In the genomic region with DNA sequence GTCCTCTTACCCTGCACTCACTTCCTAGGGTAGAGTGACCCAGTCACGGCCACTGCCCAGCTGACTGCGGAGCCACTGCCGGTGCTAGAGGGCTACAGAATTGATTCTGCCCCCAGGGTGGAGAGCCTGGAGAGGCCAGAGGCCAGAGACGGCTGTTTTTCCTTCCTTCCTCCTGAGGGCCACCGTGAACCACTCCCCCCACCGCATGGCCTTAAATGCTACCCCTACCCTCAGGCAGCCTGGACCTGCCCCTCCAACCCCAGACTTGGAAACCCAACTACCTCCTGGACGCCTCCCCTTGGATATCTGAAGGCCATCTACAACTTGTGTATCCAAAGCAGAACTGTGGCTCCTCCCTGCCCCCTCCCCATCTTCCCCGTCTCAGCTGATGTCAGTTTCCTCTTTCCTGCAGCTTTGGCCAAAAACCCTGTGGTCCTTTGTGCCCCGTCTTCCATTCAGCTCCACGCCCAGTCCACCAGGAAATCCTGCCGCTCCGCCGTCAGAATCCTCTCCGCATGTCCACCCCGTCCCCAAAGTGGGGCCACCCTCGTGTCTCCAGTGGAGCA, we compare ENCODE assay signal across 1 cellular context.
A peak's percentile ranks its signal among the peaks of the same experiment; 100 is the strongest.
TF ChIP-seq lines count a peak whose summit lies in the region.

No MANE protein-coding gene starts in this region.

TF ChIP-seq in K562, 482 proteins besides CTCF, POLR2A, EP300 and RAD21:
- TF ChIP-seq ESRRB (CRISPR knock-in tag; IDR thresholded peaks at IDR 0.05; ENCODE audit: borderline replicate concordance) (no peak), FOXJ2 (tag; IDR thresholded peaks at IDR 0.05) (no peak), RCOR1 (IDR thresholded peaks at IDR 0.05; ENCODE audit: borderline replicate concordance in 1 of 2, low read depth in 2 of 2, low read length in 2 of 2) (peak in 1 of 2 experiments; percentile 69; a peak in 1 of 4 replicates), GATA2 (CRISPR knock-in tag; IDR thresholded peaks at IDR 0.05) (0 out of 2 replicates have a peak, but pooled peaks have one; percentile 3), SMARCE1 (IDR thresholded peaks at IDR 0.05) (no peak), ZNF436 (CRISPR knock-in tag; IDR thresholded peaks at IDR 0.05) (no peak), RBM34 (IDR thresholded peaks at IDR 0.05; ENCODE audit: borderline replicate concordance, insufficient read depth, low read length) (no peak), MAZ (CRISPR knock-in tag; conservative IDR thresholded peaks at IDR 0.05 in 1 of 2, IDR thresholded peaks at IDR 0.05 in 1 of 2) (peak in 1 of 2 experiments; percentile 53; a peak in 1 of 4 replicates), CTBP1 (IDR thresholded peaks at IDR 0.05; ENCODE audit: borderline replicate concordance) (peak; percentile 79; the same call in 1 of the 2 replicates), CBX1 (IDR thresholded peaks at IDR 0.05; ENCODE audit: low read depth) (no peak), HOXB6 (CRISPR knock-in tag; IDR thresholded peaks at IDR 0.05; ENCODE audit: borderline replicate concordance) (no peak), SPI1 (IDR thresholded peaks at IDR 0.05; ENCODE audit: borderline replicate concordance, low read depth, low read length) (peak; percentile 40; the same call in 1 of the 2 replicates), CAMTA2 (CRISPR knock-in tag; conservative IDR thresholded peaks at IDR 0.05) (no peak), ZKSCAN8 (CRISPR knock-in tag; IDR thresholded peaks at IDR 0.05) (no peak), RBM22 (IDR thresholded peaks at IDR 0.05; ENCODE audit: low read depth, low read length, poor library complexity, severe bottlenecking) (no peak), TCFL5 (CRISPR knock-in tag; conservative IDR thresholded peaks at IDR 0.05) (no peak), SETDB1 (IDR thresholded peaks at IDR 0.05; ENCODE audit: low read length) (no peak), ATF1 (CRISPR knock-in tag; IDR thresholded peaks at IDR 0.05) (no peak), ATF1 (tag; IDR thresholded peaks at IDR 0.05) (no peak), POU5F1 (IDR thresholded peaks at IDR 0.05; ENCODE audit: borderline replicate concordance, low read depth, low read length, partially characterized antibody) (no peak)
- TF ChIP-seq, protein P1, sequence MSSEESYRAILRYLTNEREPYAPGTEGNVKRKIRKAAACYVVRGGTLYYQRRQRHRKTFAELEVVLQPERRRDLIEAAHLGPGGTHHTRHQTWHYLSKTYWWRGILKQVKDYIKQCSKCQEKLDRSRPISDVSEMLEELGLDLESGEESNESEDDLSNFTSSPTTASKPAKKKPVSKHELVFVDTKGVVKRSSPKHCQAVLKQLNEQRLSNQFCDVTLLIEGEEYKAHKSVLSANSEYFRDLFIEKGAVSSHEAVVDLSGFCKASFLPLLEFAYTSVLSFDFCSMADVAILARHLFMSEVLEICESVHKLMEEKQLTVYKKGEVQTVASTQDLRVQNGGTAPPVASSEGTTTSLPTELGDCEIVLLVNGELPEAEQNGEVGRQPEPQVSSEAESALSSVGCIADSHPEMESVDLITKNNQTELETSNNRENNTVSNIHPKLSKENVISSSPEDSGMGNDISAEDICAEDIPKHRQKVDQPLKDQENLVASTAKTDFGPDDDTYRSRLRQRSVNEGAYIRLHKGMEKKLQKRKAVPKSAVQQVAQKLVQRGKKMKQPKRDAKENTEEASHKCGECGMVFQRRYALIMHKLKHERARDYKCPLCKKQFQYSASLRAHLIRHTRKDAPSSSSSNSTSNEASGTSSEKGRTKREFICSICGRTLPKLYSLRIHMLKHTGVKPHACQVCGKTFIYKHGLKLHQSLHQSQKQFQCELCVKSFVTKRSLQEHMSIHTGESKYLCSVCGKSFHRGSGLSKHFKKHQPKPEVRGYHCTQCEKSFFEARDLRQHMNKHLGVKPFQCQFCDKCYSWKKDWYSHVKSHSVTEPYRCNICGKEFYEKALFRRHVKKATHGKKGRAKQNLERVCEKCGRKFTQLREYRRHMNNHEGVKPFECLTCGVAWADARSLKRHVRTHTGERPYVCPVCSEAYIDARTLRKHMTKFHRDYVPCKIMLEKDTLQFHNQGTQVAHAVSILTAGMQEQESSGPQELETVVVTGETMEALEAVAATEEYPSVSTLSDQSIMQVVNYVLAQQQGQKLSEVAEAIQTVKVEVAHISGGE (CRISPR knock-in tag; IDR thresholded peaks at IDR 0.05), result no peak
- TF ChIP-seq, protein P2, sequence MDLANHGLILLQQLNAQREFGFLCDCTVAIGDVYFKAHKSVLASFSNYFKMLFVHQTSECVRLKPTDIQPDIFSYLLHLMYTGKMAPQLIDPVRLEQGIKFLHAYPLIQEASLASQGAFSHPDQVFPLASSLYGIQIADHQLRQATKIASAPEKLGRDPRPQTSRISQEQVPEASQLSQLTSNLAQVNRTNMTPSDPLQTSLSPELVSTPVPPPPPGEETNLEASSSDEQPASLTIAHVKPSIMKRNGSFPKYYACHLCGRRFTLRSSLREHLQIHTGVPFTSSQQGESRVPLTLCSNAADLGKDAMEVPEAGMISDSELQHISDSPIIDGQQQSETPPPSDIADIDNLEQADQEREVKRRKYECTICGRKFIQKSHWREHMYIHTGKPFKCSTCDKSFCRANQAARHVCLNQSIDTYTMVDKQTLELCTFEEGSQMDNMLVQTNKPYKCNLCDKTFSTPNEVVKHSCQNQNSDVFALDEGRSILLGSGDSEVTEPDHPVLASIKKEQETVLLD (IDR thresholded peaks at IDR 0.05), result no peak
- TF ChIP-seq, protein P3, sequence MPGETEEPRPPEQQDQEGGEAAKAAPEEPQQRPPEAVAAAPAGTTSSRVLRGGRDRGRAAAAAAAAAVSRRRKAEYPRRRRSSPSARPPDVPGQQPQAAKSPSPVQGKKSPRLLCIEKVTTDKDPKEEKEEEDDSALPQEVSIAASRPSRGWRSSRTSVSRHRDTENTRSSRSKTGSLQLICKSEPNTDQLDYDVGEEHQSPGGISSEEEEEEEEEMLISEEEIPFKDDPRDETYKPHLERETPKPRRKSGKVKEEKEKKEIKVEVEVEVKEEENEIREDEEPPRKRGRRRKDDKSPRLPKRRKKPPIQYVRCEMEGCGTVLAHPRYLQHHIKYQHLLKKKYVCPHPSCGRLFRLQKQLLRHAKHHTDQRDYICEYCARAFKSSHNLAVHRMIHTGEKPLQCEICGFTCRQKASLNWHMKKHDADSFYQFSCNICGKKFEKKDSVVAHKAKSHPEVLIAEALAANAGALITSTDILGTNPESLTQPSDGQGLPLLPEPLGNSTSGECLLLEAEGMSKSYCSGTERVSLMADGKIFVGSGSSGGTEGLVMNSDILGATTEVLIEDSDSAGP (CRISPR knock-in tag; IDR thresholded peaks at IDR 0.05), result no peak
- TF ChIP-seq, protein P4, sequence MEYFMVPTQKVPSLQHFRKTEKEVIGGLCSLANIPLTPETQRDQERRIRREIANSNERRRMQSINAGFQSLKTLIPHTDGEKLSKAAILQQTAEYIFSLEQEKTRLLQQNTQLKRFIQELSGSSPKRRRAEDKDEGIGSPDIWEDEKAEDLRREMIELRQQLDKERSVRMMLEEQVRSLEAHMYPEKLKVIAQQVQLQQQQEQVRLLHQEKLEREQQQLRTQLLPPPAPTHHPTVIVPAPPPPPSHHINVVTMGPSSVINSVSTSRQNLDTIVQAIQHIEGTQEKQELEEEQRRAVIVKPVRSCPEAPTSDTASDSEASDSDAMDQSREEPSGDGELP (CRISPR knock-in tag; IDR thresholded peaks at IDR 0.05; ENCODE audit: borderline replicate concordance), result peak; percentile 39; the same call in 1 of the 2 replicates
- TF ChIP-seq, protein P5, sequence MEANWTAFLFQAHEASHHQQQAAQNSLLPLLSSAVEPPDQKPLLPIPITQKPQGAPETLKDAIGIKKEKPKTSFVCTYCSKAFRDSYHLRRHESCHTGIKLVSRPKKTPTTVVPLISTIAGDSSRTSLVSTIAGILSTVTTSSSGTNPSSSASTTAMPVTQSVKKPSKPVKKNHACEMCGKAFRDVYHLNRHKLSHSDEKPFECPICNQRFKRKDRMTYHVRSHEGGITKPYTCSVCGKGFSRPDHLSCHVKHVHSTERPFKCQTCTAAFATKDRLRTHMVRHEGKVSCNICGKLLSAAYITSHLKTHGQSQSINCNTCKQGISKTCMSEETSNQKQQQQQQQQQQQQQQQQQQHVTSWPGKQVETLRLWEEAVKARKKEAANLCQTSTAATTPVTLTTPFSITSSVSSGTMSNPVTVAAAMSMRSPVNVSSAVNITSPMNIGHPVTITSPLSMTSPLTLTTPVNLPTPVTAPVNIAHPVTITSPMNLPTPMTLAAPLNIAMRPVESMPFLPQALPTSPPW (CRISPR knock-in tag; IDR thresholded peaks at IDR 0.05), result peak; percentile 49; the same call in 1 of the 2 replicates
- TF ChIP-seq, protein P6, sequence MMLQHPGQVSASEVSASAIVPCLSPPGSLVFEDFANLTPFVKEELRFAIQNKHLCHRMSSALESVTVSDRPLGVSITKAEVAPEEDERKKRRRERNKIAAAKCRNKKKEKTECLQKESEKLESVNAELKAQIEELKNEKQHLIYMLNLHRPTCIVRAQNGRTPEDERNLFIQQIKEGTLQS (IDR thresholded peaks at IDR 0.05), result no peak
- TF ChIP-seq, protein P6 (CRISPR knock-in tag; conservative IDR thresholded peaks at IDR 0.05), result no peak
TF ChIP-seq in K562: peak in this region for 7.
